Comparison of ENCODE assay signal across 2 cellular contexts in genomic region chr13:97948041-97948440, GRCh38.
TF ChIP-seq lines count a peak whose summit lies in the region.

No MANE protein-coding gene starts in this region.

TF ChIP-seq in IMR-90, 13 proteins besides CTCF, POLR2A, EP300 and RAD21 (continued from another document):
- TF ChIP-seq ELK1 (IDR thresholded peaks at IDR 0.05; ENCODE audit: borderline replicate concordance, low read depth, low read length) = no peak
- TF ChIP-seq SMC3 (IDR thresholded peaks at IDR 0.05; ENCODE audit: low read depth, low read length) = no peak
- TF ChIP-seq RCOR1 (IDR thresholded peaks at IDR 0.05; ENCODE audit: insufficient replicate concordance, low read length) = no peak
- no peak for TF ChIP-seq USF2 (IDR thresholded peaks at IDR 0.05; ENCODE audit: low read depth, low read length)
- TF ChIP-seq CHD1 (IDR thresholded peaks at IDR 0.05; ENCODE audit: low read depth, low read length) = no peak
- TF ChIP-seq NFE2L2 (IDR thresholded peaks at IDR 0.05; ENCODE audit: low read depth, low read length) = no peak
- TF ChIP-seq BHLHE40 (IDR thresholded peaks at IDR 0.05; ENCODE audit: low read depth, low read length) = no peak
- no peak for TF ChIP-seq MAZ (IDR thresholded peaks at IDR 0.05; ENCODE audit: borderline replicate concordance, low read depth, low read length)
- no peak for TF ChIP-seq CEBPB (IDR thresholded peaks at IDR 0.05; ENCODE audit: low read depth, low read length)
- no peak for TF ChIP-seq MXI1 (IDR thresholded peaks at IDR 0.05; ENCODE audit: borderline replicate concordance, low read depth, low read length)
- no peak for TF ChIP-seq MAFK (IDR thresholded peaks at IDR 0.05; ENCODE audit: low read depth, low read length)

TF ChIP-seq in SK-N-SH treated with all-trans-retinoic acid at 6 μM for 48 hours, 23 proteins besides CTCF, POLR2A, EP300 and RAD21 (continued from another document):
- TF ChIP-seq PATZ1 (CRISPR knock-in tag; IDR thresholded peaks at IDR 0.05; ENCODE audit: borderline replicate concordance) = no peak
- no peak for TF ChIP-seq ZFP3 (CRISPR knock-in tag; IDR thresholded peaks at IDR 0.05)
- no peak for TF ChIP-seq CSRNP3 (CRISPR knock-in tag; IDR thresholded peaks at IDR 0.05)
- TF ChIP-seq ZNF8 (CRISPR knock-in tag; IDR thresholded peaks at IDR 0.05) = no peak
- no peak for TF ChIP-seq TSHZ2 (CRISPR knock-in tag; IDR thresholded peaks at IDR 0.05)
TF ChIP-seq in SK-N-SH treated with all-trans-retinoic acid at 6 μM for 48 hours: peak in this region for 0.
